10 cellular contexts compared by ENCODE assay signal in the genomic region with DNA sequence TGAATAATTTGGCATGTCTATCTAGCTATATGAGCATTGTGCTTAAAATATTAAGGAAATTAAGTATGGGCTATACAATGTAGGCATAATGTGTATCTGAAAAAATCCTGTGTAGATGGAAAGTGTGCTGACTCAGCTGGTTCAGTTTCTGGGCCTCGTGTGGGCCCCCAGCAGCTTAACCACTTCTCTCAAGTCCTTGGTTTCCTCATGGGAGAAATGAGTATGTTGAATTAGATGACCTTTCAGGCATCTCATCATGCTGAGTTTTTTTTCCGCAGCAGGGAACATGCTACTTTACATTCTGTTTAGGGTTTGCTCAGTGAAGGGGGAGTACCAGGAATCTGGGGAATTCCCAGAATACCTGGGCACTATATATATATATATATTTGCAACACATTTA. TPM values are rescaled to one million over a fixed set of nuclear protein-coding genes. Genes with fewer than 3 reads are reported as not detected.
DNase-seq lines count a peak whose midpoint lies in the region; ATAC-seq, FAIRE-seq and TF ChIP-seq lines count a peak whose summit lies in the region.
"Had no signal": no experiment of that assay in that cellular context is flagged by ENCODE, and none has a peak within 500 bp of the region (broad histone marks: within the 10 kb centered on the region; RNA-seq: fewer than 3 reads in every experiment).

No MANE protein-coding gene starts in this region.

- no peaks in the 10 kb centered on the region for H3K27me3 ChIP-seq in SK-N-SH (ENCODE audit: insufficient read depth)
- H3K27me3 ChIP-seq: SJSA1 had no signal

- H3K27me3 Mint-ChIP-seq in activated naive CD8-positive, alpha-beta T cell = no peaks in the 10 kb centered on the region

- peaks cover 88% of the 10 kb centered on the region for H3K4me1 Mint-ChIP-seq in activated naive CD8-positive, alpha-beta T cell (ENCODE audit: low read depth)

- H3K27ac ChIP-seq in SK-N-SH (ENCODE audit: low read depth in 2 of 2, low read length in 1 of 2) = no peak overlapping the region
- H3K27ac ChIP-seq: prostate gland, SJSA1 had no signal

- no peak for TF ChIP-seq RAD21 in SK-N-SH (IDR thresholded peaks at IDR 0.05; ENCODE audit: low read length)

- peak; percentile 60 for ATAC-seq in GM21360 (IDR thresholded peaks at IDR 0.05; ENCODE audit: unreplicated experiment)
- peak; percentile 44 for ATAC-seq in HG03521 (IDR thresholded peaks at IDR 0.05; ENCODE audit: unreplicated experiment)

- peak overlapping the region; percentile 96 for H3K27ac Mint-ChIP-seq in activated naive CD8-positive, alpha-beta T cell

- no peak overlapping the region for H2AFZ ChIP-seq in SK-N-SH (ENCODE audit: low read depth)

- POLR2A ChIA-PET in SK-N-SH (lab: Yijun Ruan, JAX) = no interaction called here

- no peaks in the 10 kb centered on the region for H3K36me3 ChIP-seq in SK-N-SH (replicated peaks in 1 of 2; ENCODE audit: control insufficient read depth in 1 of 2, insufficient read depth in 2 of 2, low read length in 1 of 2)
- H3K36me3 ChIP-seq: prostate gland, SJSA1 had no signal

- no peaks in the 10 kb centered on the region for H4K20me1 ChIP-seq in SK-N-SH (ENCODE audit: insufficient read depth)

- H3K9me3 ChIP-seq in SK-N-SH = no peaks in the 10 kb centered on the region
- H3K9me3 ChIP-seq: prostate gland, SJSA1 had no signal

- DNase-seq in GDM1 (lab: John Stamatoyannopoulos, UW) (peak; percentile 37), NCI-H2196 treated with DMSO at 0.1 percent for 48 hours (lab: John Stamatoyannopoulos, UW; ENCODE audit: unreplicated experiment) (no peak), SIG-M5 treated with dmso at 0.1 percent for 504 hours (lab: John Stamatoyannopoulos, UW; ENCODE audit: unreplicated experiment) (no peak), HTR-8/SVneo (ENCODE audit: insufficient read length, low spot score) (no peak), SK-N-SH (no peak)

- no peak for TF ChIP-seq CTCF in SK-N-SH (IDR thresholded peaks at IDR 0.05)

- no peaks in the 10 kb centered on the region for H3F3A ChIP-seq in SK-N-SH (replicated peaks; ENCODE audit: insufficient read depth)

- WGBS in SK-N-SH (ENCODE audit: low lambda C conversion rate) = 65% methylated on average over 2 of the region's 2 CpGs

- peaks cover 41% of the 10 kb centered on the region for H3K36me3 Mint-ChIP-seq in activated naive CD8-positive, alpha-beta T cell

- CTCF ChIA-PET in SK-N-SH (lab: Yijun Ruan, JAX) = no interaction called here

- H3K79me2 ChIP-seq in SK-N-SH (ENCODE audit: insufficient read depth) = no peaks in the 10 kb centered on the region

- H3K4me1 ChIP-seq in SK-N-SH (ENCODE audit: control insufficient read depth in 1 of 2, insufficient read depth in 2 of 2, low read depth in 1 of 2, low read length in 1 of 2) = no peaks in the 10 kb centered on the region
- H3K4me1 ChIP-seq: prostate gland, SJSA1 had no signal

- no peak overlapping the region for H3K9ac ChIP-seq in SK-N-SH

- no peak for FAIRE-seq in HTR-8/SVneo (lab: Jason Lieb, UNC)

- no peak for TF ChIP-seq EP300 in SK-N-SH (IDR thresholded peaks at IDR 0.05; ENCODE audit: borderline replicate concordance in 1 of 2, low read depth in 1 of 2, low read length in 1 of 2)

- H3K9me3 Mint-ChIP-seq in activated naive CD8-positive, alpha-beta T cell (ENCODE audit: low read depth) = no peaks in the 10 kb centered on the region

- H3K4me2 ChIP-seq in SK-N-SH = no peak overlapping the region

- no peak overlapping the region for H3K4me3 ChIP-seq in SK-N-SH (ENCODE audit: low read depth in 2 of 2, low read length in 1 of 2)
- H3K4me3 ChIP-seq: prostate gland, SJSA1 had no signal

- H3K4me3 Mint-ChIP-seq in activated naive CD8-positive, alpha-beta T cell = peak overlapping the region; percentile 83

- H3K9me2 ChIP-seq in SK-N-SH = no peaks in the 10 kb centered on the region

TF ChIP-seq in SK-N-SH, 30 proteins besides CTCF, POLR2A, EP300 and RAD21:
- TF ChIP-seq, protein P1, sequence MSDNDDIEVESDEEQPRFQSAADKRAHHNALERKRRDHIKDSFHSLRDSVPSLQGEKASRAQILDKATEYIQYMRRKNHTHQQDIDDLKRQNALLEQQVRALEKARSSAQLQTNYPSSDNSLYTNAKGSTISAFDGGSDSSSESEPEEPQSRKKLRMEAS (IDR thresholded peaks at IDR 0.05; ENCODE audit: low read depth) = no peak
- no peak for TF ChIP-seq TAF1 (IDR thresholded peaks at IDR 0.05; ENCODE audit: borderline replicate concordance, low read depth, low read length)
- TF ChIP-seq, protein P2, sequence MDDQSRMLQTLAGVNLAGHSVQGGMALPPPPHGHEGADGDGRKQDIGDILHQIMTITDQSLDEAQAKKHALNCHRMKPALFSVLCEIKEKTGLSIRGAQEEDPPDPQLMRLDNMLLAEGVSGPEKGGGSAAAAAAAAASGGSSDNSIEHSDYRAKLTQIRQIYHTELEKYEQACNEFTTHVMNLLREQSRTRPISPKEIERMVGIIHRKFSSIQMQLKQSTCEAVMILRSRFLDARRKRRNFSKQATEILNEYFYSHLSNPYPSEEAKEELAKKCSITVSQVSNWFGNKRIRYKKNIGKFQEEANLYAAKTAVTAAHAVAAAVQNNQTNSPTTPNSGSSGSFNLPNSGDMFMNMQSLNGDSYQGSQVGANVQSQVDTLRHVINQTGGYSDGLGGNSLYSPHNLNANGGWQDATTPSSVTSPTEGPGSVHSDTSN (IDR thresholded peaks at IDR 0.05) = no peak
- no peak for TF ChIP-seq GATA2 (CRISPR knock-in tag; IDR thresholded peaks at IDR 0.05)

RNA-seq across cellular contexts. Expression of a gene that starts 30.5 kb away (rescaled TPM):
- not detected in 2 replicates for polyA plus RNA-seq in SK-N-SH (2012; rRNA removed)
- not detected in 2 replicates for polyA plus RNA-seq in SK-N-SH (2012; cell fraction: cytosol; rRNA removed)
- not detected in 2 replicates for polyA plus RNA-seq in SK-N-SH (2012; cell fraction: nucleus; rRNA removed)
